8 cellular contexts compared by ENCODE assay signal in genomic region chr11:33690290-33691050, GRCh38. TPM values are rescaled to one million over a fixed set of nuclear protein-coding genes. Genes with fewer than 3 reads are reported as not detected.
A peak's percentile ranks its signal among the peaks of the same experiment; 100 is the strongest.
DNase-seq lines count a peak whose midpoint lies in the region; ATAC-seq and TF ChIP-seq lines count a peak whose summit lies in the region.

No MANE protein-coding gene starts in this region.

- DNase-seq in ELR (ENCODE audit: low read depth) (peak; percentile 99), head of caudate nucleus (peak in 41 of 42 donors; percentile 32 to 93 (median 66)), pulmonary artery endothelial cell (ENCODE audit: low read depth, low spot score) (peak; percentile 96), HUDEP-2 (lab: John Stamatoyannopoulos, UW; ENCODE audit: unreplicated experiment in 76 of 76) (no peak), SK-N-DZ (ENCODE audit: low spot score) (no peak)
- DNase-seq in central memory CD4-positive, alpha-beta T cell = no peak

- H3K4me3 ChIP-seq in WI38 (ENCODE audit: low read depth, low read length) = peak overlapping the region; percentile 8; the same call in 1 of the 2 replicates

- no peak for TF ChIP-seq CTCF in WI38 (IDR thresholded peaks at IDR 0.05; ENCODE audit: low read depth, low read length)

- intact Hi-C loops in head of caudate nucleus (cut with DNase I) = loop anchor here (5.0 to 10.0 kb wide), 2 partner anchors 426 to 528 kb away; partner anchors contain the start of gene CSTF3

- ATAC-seq in GM18868 (IDR thresholded peaks at IDR 0.05; ENCODE audit: unreplicated experiment) = no peak

RNA-seq across cellular contexts. Expression of gene C11orf91, which starts 10.2 kb away (rescaled TPM):
- 0.13 TPM in 1 of 2 replicates, not detected in the other for total RNA-seq in pulmonary artery endothelial cell
- not detected in 2 replicates for polyA plus RNA-seq in SK-N-DZ (2014; cell fraction: cytosol; rRNA removed)
- not detected in 2 replicates for polyA plus RNA-seq in SK-N-DZ (2014; cell fraction: nucleus; rRNA removed)

RNA-seq across cellular contexts. Expression of gene CD59, which starts 45.8 kb away (rescaled TPM):
- 1,424 and 1,905 TPM in 2 replicates for total RNA-seq in pulmonary artery endothelial cell
- polyA plus RNA-seq in SK-N-DZ (2014; cell fraction: cytosol; rRNA removed) = 64.3 and 72.3 TPM in 2 replicates
- 30.6 and 41.2 TPM in 2 replicates for polyA plus RNA-seq in SK-N-DZ (2014; cell fraction: nucleus; rRNA removed)

Comparison
In these comparisons a context has a peak if more than half of its experiments do, and no peak if none do; other contexts are left out.
1. DNase-seq: peak in ELR (single experiment), head of caudate nucleus (41 of 42) and pulmonary artery endothelial cell (single experiment); none in HUDEP-2 (0 of 76), SK-N-DZ (single experiment) and central memory CD4-positive, alpha-beta T cell (single experiment).